In the genomic region with DNA sequence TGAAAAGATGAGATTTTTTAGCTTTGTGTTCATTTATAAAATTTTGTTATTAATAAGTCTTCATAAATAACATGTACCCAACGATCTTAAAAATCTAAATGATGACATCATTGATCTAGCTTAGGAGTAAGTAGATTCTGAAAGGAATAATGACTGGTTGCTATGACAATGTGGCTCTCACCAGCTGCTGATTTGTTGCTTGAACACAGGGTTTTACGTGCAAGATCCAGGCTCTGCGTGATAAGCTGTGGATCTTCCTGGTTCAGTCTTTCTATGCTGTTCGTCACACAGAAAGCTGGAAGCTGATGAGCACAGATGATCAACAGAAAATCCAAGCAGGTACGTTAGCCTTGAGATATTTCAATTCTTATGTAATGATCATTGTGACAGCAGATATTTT, we compare ENCODE assay signal across 21 cellular contexts. TPM values are rescaled to one million over a fixed set of nuclear protein-coding genes. Genes with fewer than 3 reads are reported as not detected.
DNase-seq lines count a peak whose midpoint lies in the region; ATAC-seq, FAIRE-seq and TF ChIP-seq lines count a peak whose summit lies in the region.
"Had no signal": no experiment of that assay in that cellular context is flagged by ENCODE, and none has a peak within 500 bp of the region (broad histone marks: within the 10 kb centered on the region; RNA-seq: fewer than 3 reads in every experiment).

No MANE protein-coding gene starts in this region.

- in situ Hi-C loops in HepG2 (cut with HindIII; ENCODE audit: extremely low pct_ligation_motif_present, low pct_unique_long_range_greater_than_20kb) = no loop called here

- H3K36me3 ChIP-seq in HepG2 (replicated peaks in 1 of 2; ENCODE audit: control insufficient read depth in 1 of 2, insufficient read depth in 2 of 2, low read length in 2 of 2) = no peaks in the 10 kb centered on the region
- no peaks in the 10 kb centered on the region for H3K36me3 ChIP-seq in right lobe of liver
- H3K36me3 ChIP-seq: esophagus squamous epithelium, thyroid gland had no signal

- no peak for TF ChIP-seq CTCF in HepG2 (CRISPR knock-in tag; IDR thresholded peaks at IDR 0.05)
- no peak for TF ChIP-seq CTCF in right lobe of liver (IDR thresholded peaks at IDR 0.05)
- no peak for TF ChIP-seq CTCF in glutamatergic neuron (IDR thresholded peaks at IDR 0.05; ENCODE audit: partially characterized antibody, unreplicated experiment)

- no peak overlapping the region for H2AFZ ChIP-seq in HepG2 (ENCODE audit: low read length)

- no peaks in the 10 kb centered on the region for H3K36me3 Mint-ChIP-seq in glutamatergic neuron (ENCODE audit: unreplicated experiment)

- H3K9me3 Mint-ChIP-seq in glutamatergic neuron (ENCODE audit: unreplicated experiment) = no peaks in the 10 kb centered on the region
- H3K9me3 Mint-ChIP-seq: CD8-positive, alpha-beta memory T cell had no signal

- no peak for TF ChIP-seq RAD21 in HepG2 (CRISPR knock-in tag; IDR thresholded peaks at IDR 0.05)

- H3K27ac Mint-ChIP-seq in glutamatergic neuron (ENCODE audit: unreplicated experiment) = peak overlapping the region; percentile 96
- H3K27ac Mint-ChIP-seq: CD8-positive, alpha-beta memory T cell had no signal

- H3K4me3 ChIP-seq in HepG2 (replicated peaks in 1 of 3; ENCODE audit: insufficient read depth in 1 of 3, low read depth in 2 of 3, low read length in 3 of 3) = no peak overlapping the region
- no peak overlapping the region for H3K4me3 ChIP-seq in right lobe of liver
- H3K4me3 ChIP-seq: esophagus squamous epithelium, left ventricle myocardium inferior, thyroid gland had no signal

- 73% methylated on average over 5 of the region's 5 CpGs for WGBS in HepG2 (ENCODE audit: low lambda C conversion rate)
- WGBS in right lobe of liver (ENCODE audit: insufficient coverage, low coverage, low lambda C conversion rate, missing lambda C conversion rate) = 63% methylated on average over 4 of the region's 5 CpGs

- H4K20me1 ChIP-seq in HepG2 (ENCODE audit: insufficient read depth, low read length) = no peaks in the 10 kb centered on the region

- no peaks in the 10 kb centered on the region for H3K79me2 ChIP-seq in HepG2 (ENCODE audit: insufficient read depth, low read length)

- H3K4me1 Mint-ChIP-seq in glutamatergic neuron (ENCODE audit: low read depth, unreplicated experiment) = no peaks in the 10 kb centered on the region
- H3K4me1 Mint-ChIP-seq: CD8-positive, alpha-beta memory T cell had no signal

- BruUV-seq in HepG2 (replicated peaks; lab: Mats Ljungman, UMichigan) = no TSS peak

- peak overlapping the region; percentile 88 for H3K4me3 Mint-ChIP-seq in glutamatergic neuron (ENCODE audit: unreplicated experiment)
- H3K4me3 Mint-ChIP-seq: CD8-positive, alpha-beta memory T cell had no signal

- intact Hi-C loops in HepG2 (cut with micrococcal nuclease; ENCODE audit: unreplicated experiment) (no loop called here), right lobe of liver (cut with DNase I) (no loop called here)

- no peak for FAIRE-seq in HepG2 (lab: Jason Lieb, UNC)

- H3K9me3 ChIP-seq in HepG2 (ENCODE audit: low read length) (no peaks in the 10 kb centered on the region), right lobe of liver (no peaks in the 10 kb centered on the region)
- H3K9me3 ChIP-seq: esophagus squamous epithelium, left ventricle myocardium inferior, thyroid gland had no signal

- no peak overlapping the region for H3K27ac ChIP-seq in HepG2 (ENCODE audit: extremely low read length, insufficient read depth, low read length)
- H3K27ac ChIP-seq in right lobe of liver = no peak overlapping the region
- H3K27ac ChIP-seq: esophagus squamous epithelium, left ventricle myocardium inferior, thyroid gland had no signal

- no peak overlapping the region for H3K9ac ChIP-seq in HepG2 (ENCODE audit: insufficient read depth, low read depth, low read length)

- TF ChIP-seq EP300 in HepG2 (IDR thresholded peaks at IDR 0.05; ENCODE audit: low read depth in 2 of 2, low read length in 2 of 2) (no peak), HepG2 (CRISPR knock-in tag; IDR thresholded peaks at IDR 0.05; ENCODE audit: borderline replicate concordance) (no peak)

- CTCF ChIA-PET in HepG2 (lab: Yijun Ruan, JAX; ENCODE audit: low intra/inter-chr PET ratio, low total read pairs) = no interaction called here

- DNase-seq in HepG2 (ENCODE audit: low spot score) (no peak), right lobe of liver (no peak), SHP77 (lab: John Stamatoyannopoulos, UW) (peak; percentile 62 to 77), glutamatergic neuron (peak; percentile 18), superior temporal gyrus (ENCODE audit: extremely low spot score) (peak; percentile 78), NCI-H1048 (lab: John Stamatoyannopoulos, UW) (no peak), NCI-H2171 (lab: John Stamatoyannopoulos, UW) (no peak)
- DNase-seq: aorta; CD8-positive, alpha-beta memory T cell; esophagus squamous epithelium; GDM1; left ventricle myocardium inferior; NCI-H2171 treated with DMSO at 0.1 percent for 48 hours; OCI-M1; right cardiac atrium; stimulated activated CD4-positive, alpha-beta T cell treated with anti-CD3 and anti-CD28 coated beads, Interleukin-2, amount 100 ng/mL, for 24 hours; stimulated activated CD8-positive, alpha-beta memory T cell treated with anti-CD3 and anti-CD28 coated beads, Interleukin-4, amount 100 ng/mL, for 48 hours; thyroid gland had no signal

- no peak for TF ChIP-seq POLR2A in HepG2 (IDR thresholded peaks at IDR 0.05; ENCODE audit: insufficient read depth in 1 of 2, low read depth in 2 of 2, low read length in 2 of 2)
- no peak for TF ChIP-seq POLR2A in right lobe of liver (IDR thresholded peaks at IDR 0.05)

- no peak for ATAC-seq in HepG2
- no peak for ATAC-seq in right lobe of liver
- ATAC-seq in HG02642 (IDR thresholded peaks at IDR 0.05; ENCODE audit: poor library complexity, unreplicated experiment) = no peak
- ATAC-seq: right cardiac atrium had no signal

- H3K27me3 ChIP-seq in HepG2 (ENCODE audit: control insufficient read depth in 1 of 2, insufficient read depth in 2 of 2, low read length in 2 of 2) = no peaks in the 10 kb centered on the region
- H3K27me3 ChIP-seq in right lobe of liver = no peaks in the 10 kb centered on the region
- H3K27me3 ChIP-seq: esophagus squamous epithelium, thyroid gland had no signal

- POLR2A ChIA-PET in HepG2 (lab: Yijun Ruan, JAX) = no interaction called here

- peaks cover 2% of the 10 kb centered on the region for H3K27me3 Mint-ChIP-seq in glutamatergic neuron (ENCODE audit: unreplicated experiment)
- H3K27me3 Mint-ChIP-seq: CD8-positive, alpha-beta memory T cell had no signal

- no peak overlapping the region for H3K4me2 ChIP-seq in HepG2 (ENCODE audit: low read depth, low read length)

- H3K4me1 ChIP-seq in HepG2 (ENCODE audit: insufficient read depth, low read length) = no peaks in the 10 kb centered on the region
- no peaks in the 10 kb centered on the region for H3K4me1 ChIP-seq in right lobe of liver
- H3K4me1 ChIP-seq: esophagus squamous epithelium, left ventricle myocardium inferior, thyroid gland had no signal

TF ChIP-seq in HepG2, 621 proteins besides CTCF, POLR2A, EP300 and RAD21 (continues in another document):
- no peak for TF ChIP-seq ZXDC (CRISPR knock-in tag; IDR thresholded peaks at IDR 0.05)
- no peak for TF ChIP-seq NFKB2 (CRISPR knock-in tag; IDR thresholded peaks at IDR 0.05; ENCODE audit: borderline replicate concordance)

RNA-seq across cellular contexts. Expression of gene C1orf146, which starts 49.1 kb away (rescaled TPM):
- total RNA-seq in HepG2 (2016; rRNA removed; fragmentation: Illumina TruSeq; extraction: Trizol) = not detected in 2 replicates
- not detected in 2 replicates for total RNA-seq in HepG2 (2016; cell fraction: cytosol; rRNA removed; fragmentation: Illumina TruSeq; extraction: Trizol; ENCODE audit: low read depth)
- total RNA-seq in HepG2 (2016; cell fraction: insoluble cytoplasmic fraction; rRNA removed; fragmentation: Illumina TruSeq; extraction: Trizol) = not detected in 2 replicates
- not detected in 2 replicates for total RNA-seq in HepG2 (2016; cell fraction: membrane; rRNA removed; fragmentation: Illumina TruSeq; extraction: Trizol)
- not detected in 2 replicates for total RNA-seq in HepG2 (2016; cell fraction: nucleus; rRNA removed; fragmentation: Illumina TruSeq; extraction: Trizol)
- not detected in 2 replicates for polyA plus RNA-seq in HepG2 (2011; rRNA removed)
- polyA plus RNA-seq in HepG2 (2011; cell fraction: cytosol; rRNA removed) = not detected in 2 replicates
- not detected in 2 replicates for polyA plus RNA-seq in HepG2 (2011; cell fraction: nucleus; rRNA removed)
- not detected in 2 replicates for polyA plus RNA-seq in HepG2 (2012)
- polyA plus RNA-seq in HepG2 (2016; cell fraction: cytosol; fragmentation: Illumina TruSeq; extraction: Trizol; ENCODE audit: low read depth) = not detected in 2 replicates
- not detected in 2 replicates for polyA plus RNA-seq in HepG2 (2016; cell fraction: insoluble cytoplasmic fraction; fragmentation: Illumina TruSeq; extraction: Trizol; ENCODE audit: low read depth)
- not detected in 2 replicates for polyA plus RNA-seq in HepG2 (2016; cell fraction: membrane; fragmentation: Illumina TruSeq; extraction: Trizol; ENCODE audit: low read depth)
- not detected in 2 replicates for polyA plus RNA-seq in HepG2 (2016; cell fraction: nucleus; fragmentation: Illumina TruSeq; extraction: Trizol; ENCODE audit: insufficient read depth, low read depth)
- not detected in 2 replicates for polyA minus RNA-seq in HepG2 (2011; rRNA and poly(A)+ RNA removed; ENCODE audit: low replicate concordance)
- polyA minus RNA-seq in HepG2 (2011; cell fraction: cytosol; rRNA and poly(A)+ RNA removed) = not detected in 2 replicates
- not detected in 2 replicates for polyA minus RNA-seq in HepG2 (2011; cell fraction: nucleus; rRNA and poly(A)+ RNA removed)
- not detected for total RNA-seq in right lobe of liver
- not detected for total RNA-seq in glutamatergic neuron (ENCODE audit: unreplicated experiment)
- total RNA-seq: activated CD8-positive, alpha-beta memory T cell treated with anti-CD3 and anti-CD28 coated beads for 36 hours; aorta; CD8-positive, alpha-beta memory T cell; esophagus squamous epithelium; left ventricle myocardium inferior; LHCN-M2; right cardiac atrium; thyroid gland had no signal
- polyA plus RNA-seq: aorta; CD8-positive, alpha-beta memory T cell; right cardiac atrium had no signal

Comparison
In these comparisons a context has a peak if more than half of its experiments do, and no peak if none do; other contexts are left out.
1. DNase-seq: peak in SHP77 (2 of 2), glutamatergic neuron (single experiment) and superior temporal gyrus (single experiment); none in HepG2 (single experiment), right lobe of liver (0 of 3), NCI-H1048 (single experiment) and NCI-H2171 (single experiment).